Comparison of ENCODE assay signal across 12 cellular contexts in the genomic region with DNA sequence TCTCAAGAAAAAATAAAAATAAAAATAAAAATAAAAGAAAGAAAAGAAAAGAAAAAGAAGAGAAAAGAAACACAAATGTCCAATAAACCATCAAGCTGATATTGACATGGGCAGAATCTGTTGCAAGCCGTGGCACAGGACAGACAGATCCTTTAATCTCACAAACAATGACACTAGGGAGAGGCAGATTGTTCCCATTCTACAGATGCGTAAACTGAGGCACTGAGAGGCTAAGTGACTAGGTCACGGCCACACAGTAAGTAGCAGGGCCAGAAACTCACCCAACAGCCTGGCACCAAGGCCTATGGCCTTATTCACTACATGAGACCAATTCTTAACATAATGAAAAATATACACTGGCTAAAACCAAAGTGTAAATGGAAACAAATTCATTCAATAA. TPM values are rescaled to one million over a fixed set of nuclear protein-coding genes. Genes with fewer than 3 reads are reported as not detected.
A peak's percentile ranks its signal among the peaks of the same experiment; 100 is the strongest.
DNase-seq lines count a peak whose midpoint lies in the region; ATAC-seq, FAIRE-seq and TF ChIP-seq lines count a peak whose summit lies in the region.
"Had no signal": no experiment of that assay in that cellular context is flagged by ENCODE, and none has a peak within 500 bp of the region (broad histone marks: within the 10 kb centered on the region; RNA-seq: fewer than 3 reads in every experiment).

No MANE protein-coding gene starts in this region.

- H3K27me3 ChIP-seq in GM12878 (replicated peaks in 1 of 2; ENCODE audit: control insufficient read depth in 2 of 2, insufficient read depth in 2 of 2, low read length in 1 of 2) (no peaks in the 10 kb centered on the region; a peak in 2 of 4 replicates), hepatocyte (peaks cover 2% of the 10 kb centered on the region), upper lobe of right lung (no peaks in the 10 kb centered on the region)
- H3K27me3 ChIP-seq: BLaER1 treated with 17β-estradiol and CSF1 and Interleukin-3, amounts not matched to agents 10 nM and 100 nM had no signal

- TF ChIP-seq RAD21 in A549 (conservative IDR thresholded peaks at IDR 0.05 in 1 of 2, IDR thresholded peaks at IDR 0.05 in 1 of 2) (no peak), GM12878 (IDR thresholded peaks at IDR 0.05; ENCODE audit: insufficient read depth, low read depth, low read length) (no peak)

- no peak overlapping the region for H3K4me3 ChIP-seq in A549
- no peak overlapping the region for H3K4me3 ChIP-seq in GM12878
- H3K4me3 ChIP-seq in hepatocyte: no peak overlapping the region
- no peak overlapping the region for H3K4me3 ChIP-seq in upper lobe of right lung
- H3K4me3 ChIP-seq: BLaER1 treated with 17β-estradiol and CSF1 and Interleukin-3, amounts not matched to agents 10 nM and 100 nM had no signal

- SMC1A ChIA-PET in GM12878 (lab: Charles Lee; ENCODE audit: uncharacterized antibody, unreplicated experiment): interaction anchor here (0.7 to 3.1 kb wide), 6 partner anchors 24 to 617 kb away, joined by 3 to 22 read pairs (median 3); no protein-coding TSS in a partner anchor

- in situ Hi-C loops in GM12878 (cut with MboI): loop anchor here (5.0 kb wide), 1 partner anchor 63 kb away; a partner anchor contains a TSS

- FAIRE-seq in A549 (lab: Jason Lieb, UNC): peak; percentile 7
- peak; percentile 78 for FAIRE-seq in GM12878 (lab: Jason Lieb, UNC)
- FAIRE-seq: H54 had no signal

- no peaks in the 10 kb centered on the region for H3K79me2 ChIP-seq in GM12878 (ENCODE audit: control insufficient read depth, insufficient read depth, low read length)
- no peaks in the 10 kb centered on the region for H3K79me2 ChIP-seq in hepatocyte

- WGBS in A549 (ENCODE audit: missing lambda C conversion rate): 80% methylated on average over 3 of the region's 3 CpGs
- WGBS in GM12878 (ENCODE audit: insufficient coverage, insufficient replicate concordance, low lambda C conversion rate, missing lambda C conversion rate): 51% methylated on average over 3 of the region's 3 CpGs
- WGBS in hepatocyte (ENCODE audit: low lambda C conversion rate, missing lambda C conversion rate): 98% methylated on average over 3 of the region's 3 CpGs

- no peak overlapping the region for H3K9ac ChIP-seq in GM12878 (ENCODE audit: control insufficient read depth, insufficient read depth, low read length)
- H3K9ac ChIP-seq: BLaER1 treated with 17β-estradiol and CSF1 and Interleukin-3, amounts not matched to agents 10 nM and 100 nM; GM23248 had no signal

- H3K27ac ChIP-seq in A549 (no peak overlapping the region), GM12878 (ENCODE audit: control insufficient read depth, insufficient read depth) (no peak overlapping the region), hepatocyte (no peak overlapping the region), upper lobe of right lung (no peak overlapping the region)
- H3K27ac ChIP-seq: BLaER1 treated with 17β-estradiol and CSF1 and Interleukin-3, amounts not matched to agents 10 nM and 100 nM; GM23248; HL-60 had no signal

- RAD21 ChIA-PET in GM12878 (lab: Charles Lee; ENCODE audit: unreplicated experiment): interaction anchor here (1.0 to 1.7 kb wide), 5 partner anchors 41 to 141 kb away, joined by 3 to 6 read pairs (median 5); no protein-coding TSS in a partner anchor

- H3K9me3 ChIP-seq in A549 (no peaks in the 10 kb centered on the region), GM12878 (replicated peaks; ENCODE audit: control insufficient read depth, insufficient read depth, low read length) (no peaks in the 10 kb centered on the region), hepatocyte (ENCODE audit: low read depth) (no peaks in the 10 kb centered on the region), upper lobe of right lung (no peaks in the 10 kb centered on the region)

- H3K4me1 ChIP-seq in A549 (no peaks in the 10 kb centered on the region), GM12878 (ENCODE audit: control insufficient read depth, insufficient read depth, low read length) (no peaks in the 10 kb centered on the region), hepatocyte (ENCODE audit: insufficient read depth) (no peaks in the 10 kb centered on the region), upper lobe of right lung (peaks cover 6% of the 10 kb centered on the region)

- no peaks in the 10 kb centered on the region for H3K36me3 ChIP-seq in GM12878 (ENCODE audit: control insufficient read depth in 2 of 2, insufficient read depth in 2 of 2, low read length in 1 of 2)
- H3K36me3 ChIP-seq in hepatocyte (replicated peaks; ENCODE audit: insufficient read depth, low read depth): no peaks in the 10 kb centered on the region
- no peaks in the 10 kb centered on the region for H3K36me3 ChIP-seq in upper lobe of right lung
- H3K36me3 ChIP-seq: BLaER1 treated with 17β-estradiol and CSF1 and Interleukin-3, amounts not matched to agents 10 nM and 100 nM had no signal

- H2AFZ ChIP-seq in GM12878 (ENCODE audit: control insufficient read depth, low read depth, low read length) (no peak overlapping the region), hepatocyte (no peak overlapping the region)

- POLR2A ChIA-PET in A549 (lab: Yijun Ruan, JAX): no interaction called here
- POLR2A ChIA-PET in GM12878 (lab: Charles Lee): no interaction called here

- no peaks in the 10 kb centered on the region for H4K20me1 ChIP-seq in GM12878 (ENCODE audit: control insufficient read depth, insufficient read depth)
- no peaks in the 10 kb centered on the region for H4K20me1 ChIP-seq in hepatocyte (ENCODE audit: insufficient read depth, poor library complexity, severe bottlenecking)
- H4K20me1 ChIP-seq: BLaER1 treated with 17β-estradiol and CSF1 and Interleukin-3, amounts not matched to agents 10 nM and 100 nM had no signal

- no peaks in the 10 kb centered on the region for H3K9me2 ChIP-seq in hepatocyte (replicated peaks; ENCODE audit: insufficient read depth)

- CTCF ChIA-PET in A549 (lab: Yijun Ruan, JAX): interaction anchor here (0.6 to 3.8 kb wide), 21 partner anchors 10 to 338 kb away, joined by 3 to 23 read pairs (median 4); no protein-coding TSS in a partner anchor
- CTCF ChIA-PET in GM12878 (lab: Yijun Ruan, JAX): interaction anchor here (0.8 to 5.6 kb wide), 21 partner anchors 8 to 290 kb away, joined by 3 to 82 read pairs (median 5); a partner anchor contains a TSS

- TF ChIP-seq CTCF in A549 (IDR thresholded peaks at IDR 0.05): no peak
- no peak for TF ChIP-seq CTCF in GM12878 (IDR thresholded peaks at IDR 0.05 in 2 of 3, conservative IDR thresholded peaks at IDR 0.05 in 1 of 3; ENCODE audit: control insufficient read depth in 2 of 3, extremely low read depth in 1 of 3, insufficient read depth in 1 of 3, low read depth in 3 of 3, low read length in 3 of 3)
- TF ChIP-seq CTCF in hepatocyte (IDR thresholded peaks at IDR 0.05; ENCODE audit: poor library complexity): no peak
- no peak for TF ChIP-seq CTCF in upper lobe of right lung (IDR thresholded peaks at IDR 0.05)

- intact Hi-C loops in GM12878 (cut with micrococcal nuclease; ENCODE audit: unreplicated experiment): loop anchor here (1.0 to 5.0 kb wide), 4 partner anchors 40 to 248 kb away; a partner anchor contains a TSS
- intact Hi-C loops in upper lobe of right lung (cut with DNase I): no loop called here

- H3K4me2 ChIP-seq in A549 (no peak overlapping the region), GM12878 (ENCODE audit: control insufficient read depth, insufficient read depth) (no peak overlapping the region), hepatocyte (peak overlapping the region; percentile 80)

- DNase-seq in A549 (ENCODE audit: low read depth in 1 of 2, low spot score in 1 of 2) (no peak), GM12878 (ENCODE audit: low read depth, low spot score) (no peak), hepatocyte (ENCODE audit: low spot score) (no peak), upper lobe of right lung (peak; percentile 9), NCI-H128 (lab: John Stamatoyannopoulos, UW; ENCODE audit: unreplicated experiment) (no peak), hippocampal formation (lab: John Stamatoyannopoulos, UW) (no peak)
- DNase-seq: DMS79 treated with DMSO at 0.1 percent for 48 hours had no signal

- ATAC-seq in A549 (no peak), GM12878 (no peak), upper lobe of right lung (no peak), GM21515 (IDR thresholded peaks at IDR 0.05; ENCODE audit: unreplicated experiment) (no peak)

- TF ChIP-seq POLR2A in A549 (IDR thresholded peaks at IDR 0.05; ENCODE audit: low read length) (no peak), GM12878 (IDR thresholded peaks at IDR 0.05; ENCODE audit: low read depth, low read length) (no peak)

- no TSS peak for BruUV-seq in GM12878 (replicated peaks; lab: Mats Ljungman, UMichigan)

- TF ChIP-seq EP300 in A549 (IDR thresholded peaks at IDR 0.05): no peak
- TF ChIP-seq EP300 in GM12878 (IDR thresholded peaks at IDR 0.05; ENCODE audit: borderline replicate concordance in 1 of 2, control insufficient read depth in 1 of 2, low read depth in 2 of 2, low read length in 2 of 2): no peak

TF ChIP-seq in A549, 52 proteins besides CTCF, POLR2A, EP300 and RAD21 (continues in another document):
- no peak for TF ChIP-seq HOXB13 (CRISPR knock-in tag; IDR thresholded peaks at IDR 0.05; ENCODE audit: low read depth)

TF ChIP-seq in GM12878, 131 proteins besides CTCF, POLR2A, EP300 and RAD21 (continues in another document):
- no peak for TF ChIP-seq BMI1 (IDR thresholded peaks at IDR 0.05; ENCODE audit: borderline replicate concordance)

RNA-seq across cellular contexts. Expression of a gene that starts 28.3 kb away (rescaled TPM):
- polyA plus RNA-seq in A549 (2011; rRNA removed) (21.6 and 31.9 TPM in 2 replicates), A549 (2017; fragmentation: RNase III; extraction: RNeasy Plus Mini Kit Qiagen cat#74134 plus additional on column Dnase treatment) (11.6 to 15.1 TPM (median 13.8 TPM) in 3 replicates), GM12878 (2011; rRNA removed) (20.0 and 24.1 TPM in 2 replicates), GM12878 (2014; fragmentation: Illumina TruSeq; extraction: Trizol) (15.0 and 17.9 TPM in 2 replicates), GM12878 (2014; fragmentation: Nextera tagmentation; extraction: Ambion mirVana) (1 to 10 TPM; 3.3 to 3.6 TPM), GM12878 (2014; rRNA removed) (16.9 and 17.3 TPM in 2 replicates), GM12878 (2016; fragmentation: Nextera tagmentation; extraction: Ambion mirVana) (10 to 100 TPM; 12.9 to 15.8 TPM), hepatocyte (10.9 and 14.8 TPM in 2 replicates)
- polyA plus RNA-seq in A549 (2012; cell fraction: cytosol; rRNA removed): 6.0 and 7.6 TPM in 2 replicates
- polyA plus RNA-seq in A549 (2012; cell fraction: nucleus; rRNA removed): 4.5 and 7.9 TPM in 2 replicates
- 13.3 and 14.3 TPM in 2 replicates for polyA minus RNA-seq in A549 (2011; rRNA and poly(A)+ RNA removed)
- total RNA-seq in GM12878 (2013; cell fraction: nucleolus; rRNA removed): 72.8 and 80.9 TPM in 2 replicates
- total RNA-seq in GM12878 (2014; rRNA removed) (19.5 and 20.9 TPM in 2 replicates), GM12878 (2014; rRNA removed; fragmentation: Illumina TruSeq; extraction: Trizol) (15.1 and 17.5 TPM in 2 replicates), GM12878 (2021) (17.2 and 19.9 TPM in 2 replicates), hepatocyte (13.4 and 18.6 TPM in 2 replicates), upper lobe of right lung (17.7 TPM)
- 9.8 TPM for polyA plus RNA-seq in GM12878 (2011; ENCODE audit: low read depth)
- 10.5 and 15.3 TPM in 2 replicates for polyA plus RNA-seq in GM12878 (2011; cell fraction: cytosol; rRNA removed)
- polyA plus RNA-seq in GM12878 (2011; cell fraction: nucleus; rRNA removed): 17.5 and 18.7 TPM in 2 replicates
- 11.2 and 19.9 TPM in 2 replicates for polyA plus RNA-seq in GM12878 (2012)
- polyA minus RNA-seq in GM12878 (2011; rRNA and poly(A)+ RNA removed): 11.4 and 17.3 TPM in 2 replicates
- 4.6 and 6.1 TPM in 2 replicates for polyA minus RNA-seq in GM12878 (2011; cell fraction: cytosol; rRNA and poly(A)+ RNA removed)
- polyA minus RNA-seq in GM12878 (2011; cell fraction: nucleus; rRNA and poly(A)+ RNA removed): 8.2 and 10.1 TPM in 2 replicates
